ENCODE assay signal across 7 cellular contexts in genomic region chr7:55167296-55167695, GRCh38.
DNase-seq lines count a peak whose midpoint lies in the region; ATAC-seq, FAIRE-seq and TF ChIP-seq lines count a peak whose summit lies in the region.
"Not testable (repeated sequence)": the region's sequence is repeated elsewhere in the genome, so short reads cannot be mapped to it uniquely, and the experiment has no call there.

No MANE protein-coding gene starts in this region.

- H2BK20ac ChIP-seq in H9 (ENCODE audit: low read depth, low read length, poor library complexity, severe bottlenecking): not testable (repeated sequence)
- H2BK20ac ChIP-seq in H1 (ENCODE audit: low read length): peak overlapping the region; percentile 75; the same call in 1 of the 2 replicates

- H3K4me3 ChIP-seq in H1 (ENCODE audit: extremely low read depth in 1 of 4, insufficient read depth in 2 of 4, low read depth in 3 of 4, low read length in 4 of 4); pancreas: not testable (repeated sequence)

- not testable (repeated sequence) for H3K23ac ChIP-seq in H9 (ENCODE audit: insufficient read length, low read depth, low read length); H1 (ENCODE audit: insufficient read length)

- H3K27ac Mint-ChIP-seq in H9: not testable (repeated sequence)
- peak overlapping the region; percentile 61 for H3K27ac Mint-ChIP-seq in activated T-helper 1 cell treated with anti-CD3 and anti-CD28 coated beads, Interleukin-12 subunit alpha, Interleukin-12 subunit beta, Interleukin-2, Interleukin-4 antibody, amounts not matched to agents 30 ng/mL and 10 ng/mL and 1 ng/mL, durations not matched to agents 14 hours and 24 hours and 36 hours

- not testable (repeated sequence) for H3T11ph ChIP-seq in H9 (ENCODE audit: low read length)

- TF ChIP-seq CTCF in H9 (conservative IDR thresholded peaks at IDR 0.05); H1 (IDR thresholded peaks at IDR 0.05; ENCODE audit: control extremely low read depth in 1 of 3, insufficient read depth in 1 of 3, low read depth in 1 of 3, low read length in 3 of 3); pancreas (IDR thresholded peaks at IDR 0.05): not testable (repeated sequence)

- H3K4me1 ChIP-seq in H9 (ENCODE audit: insufficient read depth, low read length); H1 (replicated peaks in 1 of 4; ENCODE audit: control insufficient read depth in 3 of 4, insufficient read depth in 4 of 4, low read length in 3 of 4); pancreas: not testable (repeated sequence)

- H3K79me1 ChIP-seq in H9 (ENCODE audit: insufficient read depth, low read depth, low read length, poor library complexity, severe bottlenecking); H1 (ENCODE audit: low read depth, low read length): not testable (repeated sequence)

- H3K4me1 Mint-ChIP-seq in H9; activated T-helper 1 cell treated with anti-CD3 and anti-CD28 coated beads, Interleukin-12 subunit alpha, Interleukin-12 subunit beta, Interleukin-2, Interleukin-4 antibody, amounts not matched to agents 30 ng/mL and 10 ng/mL and 1 ng/mL, durations not matched to agents 14 hours and 24 hours and 36 hours (ENCODE audit: low read depth): not testable (repeated sequence)

- not testable (repeated sequence) for H3K27me3 Mint-ChIP-seq in H9 (ENCODE audit: low read depth); activated T-helper 1 cell treated with anti-CD3 and anti-CD28 coated beads, Interleukin-12 subunit alpha, Interleukin-12 subunit beta, Interleukin-2, Interleukin-4 antibody, amounts not matched to agents 30 ng/mL and 10 ng/mL and 1 ng/mL, durations not matched to agents 14 hours and 24 hours and 36 hours (ENCODE audit: insufficient read depth)

- H3K14ac ChIP-seq in H9 (ENCODE audit: insufficient read depth, low read length); H1 (ENCODE audit: insufficient read length): not testable (repeated sequence)

- H3K4ac ChIP-seq in H9 (ENCODE audit: low read depth, low read length); H1 (replicated peaks; ENCODE audit: insufficient read length, low read depth, low read length): not testable (repeated sequence)

- H4K20me1 ChIP-seq in H9 (ENCODE audit: control insufficient read depth, insufficient read depth, insufficient read length); H1 (replicated peaks in 1 of 2; ENCODE audit: control insufficient read depth in 1 of 2, insufficient read depth in 2 of 2, low read length in 2 of 2): not testable (repeated sequence)

- not testable (repeated sequence) for H3K9ac ChIP-seq in H9 (ENCODE audit: extremely low read depth, insufficient read length, low read length); H1 (replicated peaks in 1 of 4; ENCODE audit: extremely low read depth in 1 of 4, low read depth in 3 of 4, low read length in 3 of 4)

- H3K9me3 ChIP-seq in H9 (ENCODE audit: control insufficient read depth, low read depth, low read length); H1 (ENCODE audit: insufficient read depth in 2 of 2, low read depth in 1 of 2, low read length in 1 of 2); pancreas: not testable (repeated sequence)

- not testable (repeated sequence) for H3K27ac ChIP-seq in H9 (ENCODE audit: insufficient read length, low read depth, low read length); H1 (ENCODE audit: low read depth, low read length); pancreas

- peaks cover 10 to 14% (median 11%) of the 10 kb centered on the region in 3 experiments for H3K36me3 Mint-ChIP-seq in H9 (ENCODE audit: insufficient read depth in 1 of 3, low read depth in 3 of 3)
- H3K36me3 Mint-ChIP-seq in activated T-helper 1 cell treated with anti-CD3 and anti-CD28 coated beads, Interleukin-12 subunit alpha, Interleukin-12 subunit beta, Interleukin-2, Interleukin-4 antibody, amounts not matched to agents 30 ng/mL and 10 ng/mL and 1 ng/mL, durations not matched to agents 14 hours and 24 hours and 36 hours (ENCODE audit: low read depth): not testable (repeated sequence)

- H2BK120ac ChIP-seq in H9 (ENCODE audit: low read depth, low read length, poor library complexity, severe bottlenecking); H1 (replicated peaks; ENCODE audit: low read depth, low read length): not testable (repeated sequence)

- H3K36me3 ChIP-seq in H1 (ENCODE audit: control insufficient read depth in 2 of 4, insufficient read depth in 4 of 4, low read length in 3 of 4): not testable (repeated sequence)
- peaks cover 0 to 52% (median 19%) of the 10 kb centered on the region in 3 donors for H3K36me3 ChIP-seq in pancreas

- H2BK15ac ChIP-seq in H9 (ENCODE audit: low read depth, low read length); H1 (ENCODE audit: low read length): not testable (repeated sequence)

- intact Hi-C loops in activated T-helper 1 cell treated with anti-CD3 and anti-CD28 coated beads, Interleukin-12 subunit alpha, Interleukin-12 subunit beta, Interleukin-2, Interleukin-4 antibody, amounts not matched to agents 30 ng/mL and 10 ng/mL and 1 ng/mL, durations not matched to agents 14 hours and 24 hours and 36 hours (cut with micrococcal nuclease); pancreas (cut with DNase I): not testable (repeated sequence)

- not testable (repeated sequence) for H2BK12ac ChIP-seq in H9 (ENCODE audit: insufficient read length, low read depth, low read length)
- 0 out of 2 replicates have a peak overlapping the region, but pooled peaks have one; percentile 50 for H2BK12ac ChIP-seq in H1 (ENCODE audit: low read depth, low read length)

- CTCF ChIA-PET in H1 (lab: Charles Lee; ENCODE audit: partially characterized antibody): interaction anchor here (1.7 kb wide), 1 partner anchor 88 kb away, joined by 5 read pairs; no protein-coding TSS in a partner anchor

- H3K4me2 ChIP-seq in H9 (ENCODE audit: insufficient read depth, insufficient read length, low read length); H1 (ENCODE audit: insufficient read depth in 1 of 2, low read depth in 2 of 2, low read length in 2 of 2): not testable (repeated sequence)

- FAIRE-seq in H1 (lab: Jason Lieb, UNC): not testable (repeated sequence)
- FAIRE-seq in pancreas (lab: Jason Lieb, UNC) (peak; percentile 26), urothelium cell line (lab: Jason Lieb, UNC) (peak; percentile 100)

- H3K79me2 ChIP-seq in H9 (ENCODE audit: insufficient read depth, low read length); H1 (ENCODE audit: control insufficient read depth in 1 of 2, insufficient read depth in 2 of 2, low read length in 2 of 2): not testable (repeated sequence)

- not testable (repeated sequence) for ATAC-seq in left lobe of liver, pancreas

- H3K56ac ChIP-seq in H9 (ENCODE audit: insufficient read length, low read depth, low read length); H1 (replicated peaks; ENCODE audit: insufficient read length, low read depth, low read length): not testable (repeated sequence)

- POLR2A ChIA-PET in H1 (lab: Charles Lee; ENCODE audit: partially characterized antibody): not testable (repeated sequence)

- H2AK5ac ChIP-seq in H9 (ENCODE audit: insufficient read length, low read length): not testable (repeated sequence)
- H2AK5ac ChIP-seq in H1 (ENCODE audit: low read depth, low read length): peak overlapping the region; percentile 91; the same call in 1 of the 2 replicates

- H4K91ac ChIP-seq in H9 (ENCODE audit: insufficient read length, low read depth, low read length); H1 (replicated peaks; ENCODE audit: insufficient read length, low read length): not testable (repeated sequence)

- no CpG with 5 or more reads among the region's 4 CpGs for WGBS in H9 (ENCODE audit: extremely low coverage, insufficient read length, low lambda C conversion rate)
- WGBS in H1 (ENCODE audit: extremely low coverage in 1 of 2, insufficient coverage in 1 of 2, insufficient read length in 1 of 2, insufficient replicate concordance in 2 of 2, low coverage in 1 of 2, low lambda C conversion rate in 2 of 2, missing lambda C conversion rate in 1 of 2), 2 experiments: 87% methylated on average over 4 of the region's 4 CpGs; no CpG with 5 or more reads in 1 of the 2 experiments
- 94 to 95% methylated on average over 4 of the region's 4 CpGs for WGBS in pancreas, 2 donors

- DNase-seq in H9; activated T-helper 1 cell treated with anti-CD3 and anti-CD28 coated beads, Interleukin-12 subunit alpha, Interleukin-12 subunit beta, Interleukin-2, Interleukin-4 antibody, amounts not matched to agents 30 ng/mL and 10 ng/mL and 1 ng/mL, durations not matched to agents 14 hours and 24 hours and 36 hours (ENCODE audit: low spot score); H1 (ENCODE audit: low read depth in 1 of 2, low spot score in 2 of 2); pancreas; urothelium cell line (ENCODE audit: low spot score): not testable (repeated sequence)
- DNase-seq in left lobe of liver (ENCODE audit: low spot score): peak; percentile 28
- peak; percentile 83 for DNase-seq in mesenteric fat pad (ENCODE audit: low spot score)

- not testable (repeated sequence) for H2AFZ ChIP-seq in H9 (ENCODE audit: low read length); H1 (ENCODE audit: low read length)

- H4K8ac ChIP-seq in H9 (replicated peaks; ENCODE audit: insufficient read length, low read depth, low read length): peak overlapping the region; percentile 89
- not testable (repeated sequence) for H4K8ac ChIP-seq in H1 (ENCODE audit: extremely low read depth, insufficient read depth, low read length)

- not testable (repeated sequence) for H3K9me3 Mint-ChIP-seq in H9; activated T-helper 1 cell treated with anti-CD3 and anti-CD28 coated beads, Interleukin-12 subunit alpha, Interleukin-12 subunit beta, Interleukin-2, Interleukin-4 antibody, amounts not matched to agents 30 ng/mL and 10 ng/mL and 1 ng/mL, durations not matched to agents 14 hours and 24 hours and 36 hours

- peak overlapping the region; percentile 23 for H4K5ac ChIP-seq in H9 (ENCODE audit: insufficient read length, low read depth, low read length)
- not testable (repeated sequence) for H4K5ac ChIP-seq in H1 (ENCODE audit: insufficient read length, low read depth, low read length)

- H3K4me3 Mint-ChIP-seq in H9; activated T-helper 1 cell treated with anti-CD3 and anti-CD28 coated beads, Interleukin-12 subunit alpha, Interleukin-12 subunit beta, Interleukin-2, Interleukin-4 antibody, amounts not matched to agents 30 ng/mL and 10 ng/mL and 1 ng/mL, durations not matched to agents 14 hours and 24 hours and 36 hours: not testable (repeated sequence)

- not testable (repeated sequence) for TF ChIP-seq POLR2A in H1 (IDR thresholded peaks at IDR 0.05; ENCODE audit: control extremely low read depth in 1 of 2, low read depth in 2 of 2, low read length in 2 of 2)

- not testable (repeated sequence) for H3K27me3 ChIP-seq in H9 (ENCODE audit: insufficient read depth, low read length); H1 (replicated peaks in 1 of 4; ENCODE audit: control insufficient read depth in 3 of 4, extremely low read depth in 1 of 4, insufficient read depth in 3 of 4, low read length in 3 of 4); pancreas

- TF ChIP-seq EP300 in H1 (IDR thresholded peaks at IDR 0.05; ENCODE audit: borderline replicate concordance in 1 of 2, low read depth in 2 of 2, low read length in 2 of 2): not testable (repeated sequence)

- not testable (repeated sequence) for H3K18ac ChIP-seq in H9 (ENCODE audit: insufficient read length, low read depth, low read length); H1 (ENCODE audit: extremely low read depth, low read length)

- not testable (repeated sequence) for H2BK5ac ChIP-seq in H9 (ENCODE audit: insufficient read length, low read length); H1 (ENCODE audit: low read depth, low read length)

- TF ChIP-seq RAD21 in H1 (IDR thresholded peaks at IDR 0.05 in 1 of 2, conservative IDR thresholded peaks at IDR 0.05 in 1 of 2; ENCODE audit: low read depth in 2 of 2, low read length in 2 of 2): not testable (repeated sequence)

- H3K23me2 ChIP-seq in H9 (ENCODE audit: insufficient read length, low read depth, low read length, poor library complexity, severe bottlenecking); H1 (ENCODE audit: low read depth, low read length): not testable (repeated sequence)
